Comparison of ENCODE assay signal across 8 cellular contexts in the genomic region with DNA sequence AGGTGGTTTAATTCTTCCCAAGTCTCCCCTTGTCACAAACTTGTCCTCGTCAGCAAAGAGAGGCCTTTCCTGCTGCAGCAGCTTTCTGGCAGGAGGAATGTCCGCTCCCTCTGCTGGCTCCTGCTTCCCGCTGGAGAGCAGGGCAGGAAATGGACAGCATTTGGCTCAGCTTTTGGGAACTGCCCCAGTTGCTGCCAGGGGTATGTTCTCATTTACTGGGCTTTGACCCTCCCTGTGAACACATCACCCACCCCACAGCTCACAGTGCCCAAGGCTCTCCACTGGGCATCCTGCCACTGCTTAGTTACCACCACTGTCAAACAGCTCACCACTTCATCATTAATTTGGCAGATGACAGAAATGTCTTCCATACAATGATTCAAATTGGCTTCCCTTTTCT.
DNase-seq lines count a peak whose midpoint lies in the region; ATAC-seq, FAIRE-seq and TF ChIP-seq lines count a peak whose summit lies in the region.

No MANE protein-coding gene starts in this region.

- peak; percentile 39 for ATAC-seq in left lobe of liver
- ATAC-seq in GM21367 (IDR thresholded peaks at IDR 0.05; ENCODE audit: unreplicated experiment) = no peak

- DNase-seq in M059J (ENCODE audit: low read depth) = peak; percentile 77
- DNase-seq in caudate nucleus (lab: John Stamatoyannopoulos, UW) = peak in 23 of 61 donors; percentile 8 to 61 (median 22)
- DNase-seq in left lobe of liver (ENCODE audit: low spot score) = peak; percentile 92
- DNase-seq in stromal cell of bone marrow (ENCODE audit: low read depth) = peak; percentile 86
- no peak for DNase-seq in NAMALWA (ENCODE audit: low spot score)
- DNase-seq in GM12891 (ENCODE audit: insufficient read length, low spot score) = no peak
- no peak for DNase-seq in DMS114 treated with DMSO at 0.1 percent for 48 hours (lab: John Stamatoyannopoulos, UW; ENCODE audit: unreplicated experiment)

- FAIRE-seq in GM12891 (lab: Jason Lieb, UNC) = no peak

- H3K27ac ChIP-seq in caudate nucleus (ENCODE audit: low read depth, low read length) = peak overlapping the region; percentile 69

- no peak for TF ChIP-seq POLR2A in GM12891 (IDR thresholded peaks at IDR 0.05; ENCODE audit: low read depth, low read length)

TF ChIP-seq in GM12891, 5 proteins besides CTCF, POLR2A, EP300 and RAD21:
- no peak for TF ChIP-seq POU2F2 (IDR thresholded peaks at IDR 0.05; ENCODE audit: low read depth, low read length)
- TF ChIP-seq SPI1 (IDR thresholded peaks at IDR 0.05; ENCODE audit: low read depth, low read length) = no peak
- no peak for TF ChIP-seq TAF1 (IDR thresholded peaks at IDR 0.05; ENCODE audit: low read depth, low read length)
- TF ChIP-seq POLR2AphosphoS5 (IDR thresholded peaks at IDR 0.05; ENCODE audit: low read depth, low read length) = no peak
- TF ChIP-seq PAX5 (IDR thresholded peaks at IDR 0.05; ENCODE audit: insufficient read depth, low read length, severe bottlenecking) = no peak
TF ChIP-seq in GM12891: peak in this region for 0.

Comparison
In these comparisons a context has a peak if more than half of its experiments do, and no peak if none do; other contexts are left out.
1. DNase-seq: peak in M059J (single experiment), left lobe of liver (single experiment) and stromal cell of bone marrow (single experiment); none in NAMALWA (single experiment), GM12891 (single experiment) and DMS114 treated with DMSO at 0.1 percent for 48 hours (single experiment).